ENCODE assay signal across 13 cellular contexts in genomic region chr12:124640096-124640495, GRCh38.
DNase-seq lines count a peak whose midpoint lies in the region; ATAC-seq and FAIRE-seq lines count a peak whose summit lies in the region.
"Had no signal": no experiment of that assay in that cellular context is flagged by ENCODE, and none has a peak within 500 bp of the region (broad histone marks: within the 10 kb centered on the region; RNA-seq: fewer than 3 reads in every experiment).

No MANE protein-coding gene starts in this region.

- no peak overlapping the region for H2AFZ ChIP-seq in ACC112 (ENCODE audit: low read length, unreplicated experiment)

- no peaks in the 10 kb centered on the region for H3K27me3 ChIP-seq in ACC112 (ENCODE audit: insufficient read depth, low read length)
- no peaks in the 10 kb centered on the region for H3K27me3 ChIP-seq in adipocyte (replicated peaks; ENCODE audit: control insufficient read depth, insufficient read depth, low read length)

- DNase-seq in HTR-8/SVneo (ENCODE audit: insufficient read length, low spot score) (peak; percentile 36), adipocyte (ENCODE audit: low read depth) (peak; percentile 41), hepatic stellate cell (ENCODE audit: low spot score) (peak; percentile 65), NCI-H1048 (lab: John Stamatoyannopoulos, UW) (no peak), NCI-H510A (lab: John Stamatoyannopoulos, UW) (no peak), medulla oblongata (ENCODE audit: extremely low spot score) (no peak)
- DNase-seq: activated CD4-positive, alpha-beta memory T cell treated with anti-CD3 and anti-CD28 coated beads for 36 hours; activated naive CD8-positive, alpha-beta T cell treated with anti-CD3 and anti-CD28 coated beads for 36 hours; natural killer cell; NCI-H526 treated with DMSO at 0.1 percent for 48 hours; stimulated activated naive CD4-positive, alpha-beta T cell had no signal

- no peak for ATAC-seq in GM18861 (IDR thresholded peaks at IDR 0.05; ENCODE audit: unreplicated experiment)
- ATAC-seq: natural killer cell had no signal

- FAIRE-seq in HTR-8/SVneo (lab: Jason Lieb, UNC), result no peak

- H3K36me3 ChIP-seq in ACC112 (ENCODE audit: insufficient read depth, low read length) (no peaks in the 10 kb centered on the region), adipocyte (ENCODE audit: control insufficient read depth, insufficient read depth, low read length, severe bottlenecking) (no peaks in the 10 kb centered on the region)

- peaks cover 26% of the 10 kb centered on the region for H3K9me3 ChIP-seq in adipocyte (ENCODE audit: control insufficient read depth, low read length)

- H3K4me3 ChIP-seq in ACC112 (ENCODE audit: low read depth, low read length) (peak overlapping the region; percentile 32; the same call in 1 of the 2 replicates), adipocyte (ENCODE audit: low read length) (peak overlapping the region; percentile 7)

- H3K79me2 ChIP-seq in ACC112 (ENCODE audit: control insufficient read depth, insufficient read depth, low read length, unreplicated experiment), result no peaks in the 10 kb centered on the region

- H3K27ac ChIP-seq in ACC112 (ENCODE audit: low read depth, low read length), result peak overlapping the region; percentile 57

- H3K4me1 ChIP-seq in ACC112 (ENCODE audit: control insufficient read depth, insufficient read depth, low read length, unreplicated experiment) (peaks cover 30% of the 10 kb centered on the region), adipocyte (ENCODE audit: control insufficient read depth, insufficient read depth, low read length) (peaks cover 20% of the 10 kb centered on the region)

- no peak overlapping the region for H3K9ac ChIP-seq in adipocyte (ENCODE audit: low read length)

Comparison
In these comparisons a context has a peak if more than half of its experiments do, and no peak if none do; other contexts are left out.
1. DNase-seq: peak in HTR-8/SVneo (single experiment), adipocyte (single experiment) and hepatic stellate cell (single experiment); none in NCI-H1048 (single experiment), NCI-H510A (single experiment) and medulla oblongata (single experiment).